In the genomic region with DNA sequence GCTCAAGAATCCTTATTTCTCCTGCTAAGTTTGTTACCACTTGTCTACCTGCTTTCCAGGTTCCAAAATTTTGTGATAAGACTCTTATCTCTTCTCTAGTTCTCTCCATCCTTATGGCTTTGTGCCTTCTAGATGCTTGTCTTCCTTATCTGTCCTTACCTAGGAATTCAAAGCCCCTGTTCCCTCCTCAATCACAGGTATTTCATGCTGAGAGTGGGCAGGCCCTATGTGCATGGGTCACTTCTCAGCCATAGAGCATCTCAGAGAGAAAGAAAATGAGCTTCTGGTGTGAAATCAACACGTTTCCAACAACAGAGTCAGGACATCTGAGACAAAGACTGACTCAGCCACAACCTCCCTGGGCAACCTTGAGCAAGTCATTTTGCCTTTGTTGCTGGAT, we compare ENCODE assay signal across 25 cellular contexts.
"Had no signal": no experiment of that assay in that cellular context is flagged by ENCODE, and none has a peak within 500 bp of the region (broad histone marks: within the 10 kb centered on the region; RNA-seq: fewer than 3 reads in every experiment).

No MANE protein-coding gene starts in this region.

- ATAC-seq: left colon; left lung; lower lobe of right lung; mucosa of descending colon; naive thymus-derived CD4-positive, alpha-beta T cell; natural killer cell treated with Interleukin-12 subunit alpha and Interleukin-12 subunit beta and Interleukin-15 and Interleukin-18, amount 100 ng/mL, for 72 hours; right lobe of liver; stimulated activated memory B cell treated with anti-CD40 and anti-IgM and Interleukin-4, amounts not matched to agents 10 μg/mL and 1 μg/mL and 100 μg/mL, for 72 hours; stimulated activated naive CD8-positive, alpha-beta T cell treated with anti-CD3 and anti-CD28 coated beads, Interleukin-15, Interleukin-2, amounts not matched to agents 100 U/mL and 50 U/mL, for 24 hours had no signal

- H3K4me1 ChIP-seq: right atrium auricular region, right lobe of liver, suprapubic skin, tibial artery had no signal

- H3K4me3 ChIP-seq: left lung, lower lobe of right lung, mucosa of descending colon, ovary, right atrium auricular region, right lobe of liver, smooth muscle cell, stomach, suprapubic skin, thoracic aorta, tibial artery, uterus had no signal

- H3K36me3 ChIP-seq: left lung, lower lobe of right lung, ovary, right atrium auricular region, right lobe of liver, stomach, suprapubic skin, thoracic aorta, tibial artery, uterus had no signal

- H3K27me3 ChIP-seq: left lung, ovary, right atrium auricular region, right lobe of liver, stomach, suprapubic skin, uterus had no signal

- DNase-seq: hippocampal formation; left colon; left lung; lower lobe of right lung; mammary epithelial cell; mesenchymal stem cell; midbrain; mucosa of descending colon; naive thymus-derived CD4-positive, alpha-beta T cell; ovary; right lobe of liver; stimulated activated CD4-positive, alpha-beta T cell treated with anti-CD3 and anti-CD28 coated beads, Interleukin-1b, Interleukin-23, amount 100 ng/mL, for 48 hours; stimulated activated CD4-positive, alpha-beta T cell treated with anti-CD3 and anti-CD28 coated beads, Interleukin-2, amount 100 ng/mL, for 48 hours; stimulated activated CD4-positive, alpha-beta T cell treated with anti-CD3 and anti-CD28 coated beads, Interleukin-4, amount 100 ng/mL, for 4 hours; stimulated activated CD8-positive, alpha-beta memory T cell treated with anti-CD3 and anti-CD28 coated beads, Interleukin-4, amount 100 ng/mL, for 48 hours; stimulated activated naive CD8-positive, alpha-beta T cell treated with anti-CD3 and anti-CD28 coated beads, Interleukin-15, Interleukin-2, amounts not matched to agents 100 U/mL and 50 U/mL, for 24 hours; stomach; tibial artery; uterus had no signal

- H3K4me2 ChIP-seq: smooth muscle cell had no signal

- H3K9me3 ChIP-seq: left lung, lower lobe of right lung, mucosa of descending colon, ovary, right atrium auricular region, right lobe of liver, stomach, suprapubic skin, thoracic aorta, tibial artery, uterus had no signal

- H3K27ac ChIP-seq: left lung, lower lobe of right lung, ovary, right atrium auricular region, right lobe of liver, stomach, suprapubic skin, thoracic aorta, tibial artery, uterus had no signal
